In the genomic region with DNA sequence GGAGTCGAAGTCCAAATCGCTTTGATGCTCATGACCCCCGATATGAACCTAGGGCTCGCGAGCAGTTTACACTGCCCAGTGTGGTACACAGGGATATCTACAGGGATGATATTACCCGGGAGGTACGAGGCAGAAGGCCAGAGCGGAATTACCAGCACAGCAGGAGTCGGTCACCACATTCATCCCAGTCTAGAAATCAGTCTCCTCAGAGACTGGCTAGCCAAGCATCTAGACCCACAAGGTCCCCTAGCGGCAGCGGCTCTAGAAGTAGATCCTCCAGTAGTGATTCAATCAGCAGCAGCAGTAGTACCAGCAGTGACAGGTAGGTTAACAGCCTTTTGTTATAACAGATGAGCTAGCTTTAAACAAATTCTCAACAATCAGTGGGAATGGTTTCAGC, we compare ENCODE assay signal across 13 cellular contexts. TPM values are rescaled to one million over a fixed set of nuclear protein-coding genes. Genes with fewer than 3 reads are reported as not detected.
A peak's percentile ranks its signal among the peaks of the same experiment; 100 is the strongest.
DNase-seq lines count a peak whose midpoint lies in the region; ATAC-seq and TF ChIP-seq lines count a peak whose summit lies in the region.
"Had no signal": no experiment of that assay in that cellular context is flagged by ENCODE, and none has a peak within 500 bp of the region (broad histone marks: within the 10 kb centered on the region; RNA-seq: fewer than 3 reads in every experiment).

No MANE protein-coding gene starts in this region.

- intact Hi-C loops in Caco-2 (cut with micrococcal nuclease; ENCODE audit: unreplicated experiment) (no loop called here), adrenal gland (cut with DNase I) (no loop called here)

- DNase-seq in Caco-2: peak in 1 of 2 experiments; percentile 30
- peak; percentile 67 for DNase-seq in NCI-H2227 (lab: John Stamatoyannopoulos, UW; ENCODE audit: unreplicated experiment)
- peak; percentile 18 for DNase-seq in epithelial cell of esophagus (ENCODE audit: low read depth)
- no peak for DNase-seq in naive thymus-derived CD8-positive, alpha-beta T cell
- DNase-seq in adrenal gland: no peak
- DNase-seq in mucosa of gallbladder (ENCODE audit: low spot score): no peak
- no peak for DNase-seq in activated CD4-positive, alpha-beta T cell treated with anti-CD3 and anti-CD28 coated beads for 48 hours
- DNase-seq in activated T-cell treated with anti-CD3 and anti-CD28 coated beads, Interleukin-2, amount 50 U/mL, for 1 hour: no peak
- DNase-seq: activated CD4-positive, CD25-positive, alpha-beta regulatory T cell treated with anti-CD3 and anti-CD28 coated beads, Interleukin-2, amount 50 U/mL, for 72 hours; activated T-cell treated with anti-CD3 and anti-CD28 coated beads, Interleukin-2, amount 50 U/mL, for 72 hours; CD4-positive, CD25-positive, alpha-beta regulatory T cell; NCI-H510A treated with DMSO at 0.1 percent for 48 hours had no signal

- no peak overlapping the region for H3K27ac Mint-ChIP-seq in Caco-2 (ENCODE audit: unreplicated experiment)
- peak overlapping the region in 6 of 10 donors; percentile 6 to 79 (median 35) for H3K27ac Mint-ChIP-seq in naive thymus-derived CD8-positive, alpha-beta T cell
- H3K27ac Mint-ChIP-seq: activated T-cell treated with anti-CD3 and anti-CD28 coated beads, Interleukin-2, amount 50 U/mL, for 72 hours; CD4-positive, CD25-positive, alpha-beta regulatory T cell had no signal

- peaks cover 33% of the 10 kb centered on the region for H3K36me3 Mint-ChIP-seq in Caco-2 (ENCODE audit: insufficient read depth, unreplicated experiment)
- peaks cover 0 to 62% (median 11%) of the 10 kb centered on the region in 3 donors for H3K36me3 Mint-ChIP-seq in naive thymus-derived CD8-positive, alpha-beta T cell

- WGBS in adrenal gland, 4 donors: 90 to 95% (median 94%) methylated on average over 11 of the region's 11 CpGs

- peak; percentile 42 to 53 for ATAC-seq in naive thymus-derived CD8-positive, alpha-beta T cell
- ATAC-seq: activated T-cell treated with anti-CD3 and anti-CD28 coated beads, Interleukin-2, amount 50 U/mL, for 72 hours had no signal

- peak; percentile 20 to 26 for TF ChIP-seq CTCF in Caco-2 (IDR thresholded peaks at IDR 0.05; ENCODE audit: insufficient read depth in 1 of 2, low read depth in 1 of 2, low read length in 1 of 2, severe bottlenecking in 1 of 2, unreplicated experiment in 1 of 2)
- peak; percentile 35 for TF ChIP-seq CTCF in epithelial cell of esophagus (IDR thresholded peaks at IDR 0.05; ENCODE audit: insufficient read depth, low read depth, low read length, missing control alignments)
- TF ChIP-seq CTCF in adrenal gland (IDR thresholded peaks at IDR 0.05): peak in 1 of 6 experiments; percentile 10

- H3K27me3 Mint-ChIP-seq in Caco-2 (ENCODE audit: insufficient read depth, unreplicated experiment): no peaks in the 10 kb centered on the region
- no peaks in the 10 kb centered on the region for H3K27me3 Mint-ChIP-seq in naive thymus-derived CD8-positive, alpha-beta T cell
- H3K27me3 Mint-ChIP-seq: CD4-positive, CD25-positive, alpha-beta regulatory T cell had no signal

- H3K36me3 ChIP-seq in Caco-2 (ENCODE audit: control insufficient read depth, insufficient read depth, low read length): no peaks in the 10 kb centered on the region
- peaks cover 0 to 24% of the 10 kb centered on the region in 2 donors for H3K36me3 ChIP-seq in adrenal gland (replicated peaks in 1 of 2)

- H3K27ac ChIP-seq in adrenal gland: no peak overlapping the region
- H3K27ac ChIP-seq: neutrophil had no signal

- H3K4me1 ChIP-seq in Caco-2 (no peaks in the 10 kb centered on the region), adrenal gland (replicated peaks in 1 of 2) (peaks cover 0 to 14% of the 10 kb centered on the region in 2 donors)

- peaks cover 6% of the 10 kb centered on the region for H3K4me1 Mint-ChIP-seq in Caco-2 (ENCODE audit: low read depth, unreplicated experiment)
- H3K4me1 Mint-ChIP-seq in naive thymus-derived CD8-positive, alpha-beta T cell: peaks cover 28 to 72% (median 60%) of the 10 kb centered on the region in 4 donors

- no peaks in the 10 kb centered on the region for H3K9me3 Mint-ChIP-seq in Caco-2 (ENCODE audit: unreplicated experiment)
- H3K9me3 Mint-ChIP-seq in naive thymus-derived CD8-positive, alpha-beta T cell: no peaks in the 10 kb centered on the region
- H3K9me3 Mint-ChIP-seq: activated T-cell treated with anti-CD3 and anti-CD28 coated beads, Interleukin-2, amount 50 U/mL, for 72 hours; CD4-positive, CD25-positive, alpha-beta regulatory T cell had no signal

- POLR2A ChIA-PET in Caco-2 (lab: Charles Lee): no interaction called here
- POLR2A ChIA-PET in naive thymus-derived CD8-positive, alpha-beta T cell (lab: Charles Lee): interaction anchor here (1.6 kb wide), 1 partner anchor 11 kb away, joined by 3 read pairs; no protein-coding TSS in a partner anchor

- no TSS peak for BruUV-seq in Caco-2 (replicated peaks; lab: Mats Ljungman, UMichigan)

- no peak overlapping the region for H3K4me3 Mint-ChIP-seq in Caco-2 (ENCODE audit: unreplicated experiment)
- no peak overlapping the region for H3K4me3 Mint-ChIP-seq in naive thymus-derived CD8-positive, alpha-beta T cell
- H3K4me3 Mint-ChIP-seq: activated T-cell treated with anti-CD3 and anti-CD28 coated beads, Interleukin-2, amount 50 U/mL, for 72 hours; CD4-positive, CD25-positive, alpha-beta regulatory T cell had no signal

- H3K4me3 ChIP-seq in Caco-2 (ENCODE audit: low read depth, low read length) (no peak overlapping the region), epithelial cell of esophagus (ENCODE audit: low read length) (no peak overlapping the region), adrenal gland (no peak overlapping the region)

- H3K9me3 ChIP-seq in Caco-2: no peaks in the 10 kb centered on the region
- H3K9me3 ChIP-seq in adrenal gland (replicated peaks in 1 of 3): no peaks in the 10 kb centered on the region
- H3K9me3 ChIP-seq: neutrophil had no signal

- no peak for TF ChIP-seq POLR2A in adrenal gland (IDR thresholded peaks at IDR 0.05)

- H3K27me3 ChIP-seq in Caco-2 (replicated peaks; ENCODE audit: control insufficient read depth, insufficient read depth, low read length) (no peaks in the 10 kb centered on the region), adrenal gland (no peaks in the 10 kb centered on the region)
- H3K27me3 ChIP-seq: neutrophil had no signal

- CTCF ChIA-PET in Caco-2 (lab: Charles Lee): interaction anchor here (0.5 kb wide), 1 partner anchor 16 kb away, joined by 3 read pairs; no protein-coding TSS in a partner anchor

RNA-seq across cellular contexts. Expression of a gene that starts 28.9 kb away (rescaled TPM):
- 46.4 and 47.3 TPM in 2 replicates for total RNA-seq in Caco-2 (2022)
- 10 to 100 TPM; 85.6 to 88.3 TPM for total RNA-seq in naive thymus-derived CD8-positive, alpha-beta T cell
- 10 to 100 TPM in 1 of 3 donors, 1 to 10 TPM in 2; 4.0 to 38.0 (median 8.1) TPM for polyA plus RNA-seq in naive thymus-derived CD8-positive, alpha-beta T cell
- 10 to 100 TPM; 24.5 to 51.2 (median 35.1) TPM for total RNA-seq in adrenal gland
- polyA plus RNA-seq in adrenal gland: 10 to 100 TPM; 16.4 to 31.2 (median 18.8) TPM
- 44.5 TPM for total RNA-seq in mucosa of gallbladder

Comparison
In these comparisons a context has a peak if more than half of its experiments do, and no peak if none do; other contexts are left out.
1. DNase-seq: peak in NCI-H2227 (single experiment) and epithelial cell of esophagus (single experiment); none in naive thymus-derived CD8-positive, alpha-beta T cell (0 of 10), adrenal gland (0 of 7), mucosa of gallbladder (single experiment), activated CD4-positive, alpha-beta T cell treated with anti-CD3 and anti-CD28 coated beads for 48 hours (single experiment) and activated T-cell treated with anti-CD3 and anti-CD28 coated beads, Interleukin-2, amount 50 U/mL, for 1 hour (single experiment).